ENCODE assay signal across 23 cellular contexts in genomic region chr9:27392451-27392850, GRCh38.
"Had no signal": no experiment of that assay in that cellular context is flagged by ENCODE, and none has a peak within 500 bp of the region (broad histone marks: within the 10 kb centered on the region; RNA-seq: fewer than 3 reads in every experiment).

No MANE protein-coding gene starts in this region.

- H3K27ac Mint-ChIP-seq: dendritic cell treated with granulocyte-macrophage colony-stimulating factor and Interleukin-4, amounts not matched to agents 40 ng/mL and 50 ng/mL, for 4 days; immature natural killer cell; stimulated activated effector memory CD8-positive, alpha-beta T cell treated with anti-CD3 and anti-CD28 coated beads, Interleukin-12 subunit alpha, Interleukin-12 subunit beta, amount 100 ng/mL, for 72 hours; stimulated activated naive CD8-positive, alpha-beta T cell treated with anti-CD3 and anti-CD28 coated beads, Interleukin-15, Interleukin-2, amounts not matched to agents 100 ng/mL and 50 ng/mL, for 24 hours had no signal

- H3K27me3 Mint-ChIP-seq: dendritic cell treated with granulocyte-macrophage colony-stimulating factor and Interleukin-4, amounts not matched to agents 40 ng/mL and 50 ng/mL, for 4 days; stimulated activated naive CD8-positive, alpha-beta T cell treated with anti-CD3 and anti-CD28 coated beads, Interleukin-15, Interleukin-2, amounts not matched to agents 100 ng/mL and 50 ng/mL, for 24 hours had no signal

- DNase-seq: esophagus squamous epithelium; foreskin fibroblast; glutamatergic neuron; immature natural killer cell; left ventricle myocardium inferior; lower lobe of right lung; mesenchymal stem cell; naive thymus-derived CD8-positive, alpha-beta T cell; occipital lobe; psoas muscle; retina; right lobe of liver; stimulated activated CD4-positive, alpha-beta T cell treated with anti-CD3 and anti-CD28 coated beads, Interleukin-4, amount 100 ng/mL, for 1 hour; stimulated activated CD8-positive, alpha-beta memory T cell treated with anti-CD3 and anti-CD28 coated beads, Interleukin-4, amount 100 ng/mL, for 48 hours; testis; upper lobe of right lung had no signal

- H3K27me3 ChIP-seq: esophagus squamous epithelium, gastroesophageal sphincter, right lobe of liver, testis, tibial nerve, upper lobe of right lung, vagina had no signal

- H3K27ac ChIP-seq: esophagus squamous epithelium, gastroesophageal sphincter, left ventricle myocardium inferior, lower lobe of right lung, parathyroid adenoma, psoas muscle, right lobe of liver, testis, tibial nerve, upper lobe of right lung, vagina had no signal

- H3K9me3 ChIP-seq: esophagus squamous epithelium, gastroesophageal sphincter, lower lobe of right lung, psoas muscle, right lobe of liver, testis, tibial nerve, upper lobe of right lung, vagina had no signal

- H3K4me1 Mint-ChIP-seq: immature natural killer cell; stimulated activated effector memory CD8-positive, alpha-beta T cell treated with anti-CD3 and anti-CD28 coated beads, Interleukin-12 subunit alpha, Interleukin-12 subunit beta, amount 100 ng/mL, for 72 hours had no signal

- H3K4me3 Mint-ChIP-seq: dendritic cell treated with granulocyte-macrophage colony-stimulating factor and Interleukin-4, amounts not matched to agents 40 ng/mL and 50 ng/mL, for 4 days; immature natural killer cell; naive thymus-derived CD8-positive, alpha-beta T cell; stimulated activated effector memory CD8-positive, alpha-beta T cell treated with anti-CD3 and anti-CD28 coated beads, Interleukin-12 subunit alpha, Interleukin-12 subunit beta, amount 100 ng/mL, for 72 hours; stimulated activated naive CD8-positive, alpha-beta T cell treated with anti-CD3 and anti-CD28 coated beads, Interleukin-15, Interleukin-2, amounts not matched to agents 100 ng/mL and 50 ng/mL, for 24 hours had no signal

- H3K36me3 Mint-ChIP-seq: immature natural killer cell; naive thymus-derived CD8-positive, alpha-beta T cell; stimulated activated effector memory CD8-positive, alpha-beta T cell treated with anti-CD3 and anti-CD28 coated beads, Interleukin-12 subunit alpha, Interleukin-12 subunit beta, amount 100 ng/mL, for 72 hours had no signal

- H3K79me2 ChIP-seq: parathyroid adenoma had no signal

- H3K9me3 Mint-ChIP-seq: dendritic cell treated with granulocyte-macrophage colony-stimulating factor and Interleukin-4, amounts not matched to agents 40 ng/mL and 50 ng/mL, for 4 days; naive thymus-derived CD8-positive, alpha-beta T cell; stimulated activated effector memory CD8-positive, alpha-beta T cell treated with anti-CD3 and anti-CD28 coated beads, Interleukin-12 subunit alpha, Interleukin-12 subunit beta, amount 100 ng/mL, for 72 hours; stimulated activated naive CD8-positive, alpha-beta T cell treated with anti-CD3 and anti-CD28 coated beads, Interleukin-15, Interleukin-2, amounts not matched to agents 100 ng/mL and 50 ng/mL, for 24 hours had no signal

- H3K36me3 ChIP-seq: esophagus squamous epithelium, gastroesophageal sphincter, left ventricle myocardium inferior, lower lobe of right lung, right lobe of liver, tibial nerve, upper lobe of right lung, vagina had no signal

- ATAC-seq: gastroesophageal sphincter; naive thymus-derived CD8-positive, alpha-beta T cell; psoas muscle; right lobe of liver; stimulated activated effector memory CD8-positive, alpha-beta T cell treated with anti-CD3 and anti-CD28 coated beads, Interleukin-12 subunit alpha, Interleukin-12 subunit beta, amount 100 ng/mL, for 72 hours; upper lobe of right lung had no signal

- H3K4me1 ChIP-seq: parathyroid adenoma, psoas muscle had no signal

- H3K4me3 ChIP-seq: esophagus squamous epithelium, gastroesophageal sphincter, left ventricle myocardium inferior, lower lobe of right lung, psoas muscle, right lobe of liver, testis, tibial nerve, upper lobe of right lung, vagina had no signal
